Comparison of ENCODE assay signal across 31 cellular contexts in genomic region chr7:45126920-45127319, GRCh38. TPM values are rescaled to one million over a fixed set of nuclear protein-coding genes. Genes with fewer than 3 reads are reported as not detected.
"Had no signal": no experiment of that assay in that cellular context is flagged by ENCODE, and none has a peak within 500 bp of the region (broad histone marks: within the 10 kb centered on the region; RNA-seq: fewer than 3 reads in every experiment).

No MANE protein-coding gene starts in this region.

- H3K4me3 ChIP-seq: adrenal gland, body of pancreas, coronary artery, dorsolateral prefrontal cortex, esophagus muscularis mucosa, gastrocnemius medialis, heart right ventricle had no signal

- H3K9me3 ChIP-seq: adrenal gland, body of pancreas, esophagus muscularis mucosa, gastrocnemius medialis, heart right ventricle had no signal

- H3K27ac ChIP-seq: adrenal gland, body of pancreas, coronary artery, dorsolateral prefrontal cortex, esophagus muscularis mucosa, foreskin keratinocyte, gastrocnemius medialis, heart right ventricle had no signal

- DNase-seq: activated CD4-positive, alpha-beta memory T cell treated with anti-CD3 and anti-CD28 coated beads, Interleukin-2, amount 10 ng/mL, durations not matched to agents 7 days and 5 days; activated CD4-positive, alpha-beta T cell treated with anti-CD3 and anti-CD28 coated beads for 4 hours; activated CD4-positive, alpha-beta T cell treated with anti-CD3 and anti-CD28 coated beads, Interleukin-2, amount 10 ng/mL, durations not matched to agents 7 days and 5 days; activated CD4-positive, alpha-beta T cell treated with anti-CD3 and anti-CD28 coated beads, Interleukin-2, amount 50 U/mL, for 4 hours; activated CD4-positive, CD25-positive, alpha-beta regulatory T cell; activated CD4-positive, CD25-positive, alpha-beta regulatory T cell treated with anti-CD3 and anti-CD28 coated beads, Interleukin-2, amount 50 U/mL, for 72 hours; activated CD8-positive, alpha-beta memory T cell treated with anti-CD3 and anti-CD28 coated beads for 24 hours; activated effector memory CD4-positive, alpha-beta T cell treated with anti-CD3 and anti-CD28 coated beads, Interleukin-2, amount 50 U/mL, for 16 hours; activated naive CD4-positive, alpha-beta T cell treated with anti-CD3 and anti-CD28 coated beads for 36 hours; activated naive CD8-positive, alpha-beta T cell treated with anti-CD3 and anti-CD28 coated beads for 36 hours; activated naive CD8-positive, alpha-beta T cell treated with anti-CD3 and anti-CD28 coated beads, Interleukin-2, amount 50 U/mL, for 24 hours; activated T-cell treated with anti-CD3 and anti-CD28 coated beads, Interleukin-2, amount 50 U/mL, for 48 hours; adrenal gland; amygdala; body of pancreas; central memory CD4-positive, alpha-beta T cell; cerebellar nuclear complex; dorsolateral prefrontal cortex; effector memory CD4-positive, alpha-beta T cell; erythroblast; foreskin keratinocyte; gastrocnemius medialis; heart right ventricle; T-helper 2 cell had no signal

- H3K27me3 Mint-ChIP-seq: activated CD4-positive, alpha-beta memory T cell treated with anti-CD3 and anti-CD28 coated beads, Interleukin-2, amount 10 ng/mL, durations not matched to agents 7 days and 5 days; activated CD4-positive, alpha-beta T cell treated with anti-CD3 and anti-CD28 coated beads, Interleukin-2, amount 10 ng/mL, durations not matched to agents 7 days and 5 days; activated naive CD4-positive, alpha-beta T cell treated with anti-CD3 and anti-CD28 coated beads, Interleukin-2, amount 50 U/mL, for 24 hours; activated naive CD8-positive, alpha-beta T cell treated with anti-CD3 and anti-CD28 coated beads for 36 hours; activated naive CD8-positive, alpha-beta T cell treated with anti-CD3 and anti-CD28 coated beads, Interleukin-2, amount 50 U/mL, for 24 hours; dendritic cell treated with granulocyte-macrophage colony-stimulating factor and Interleukin-4, amounts not matched to agents 40 ng/mL and 50 ng/mL, for 4 days had no signal

- H3K27me3 ChIP-seq: adrenal gland, body of pancreas, dorsolateral prefrontal cortex, esophagus muscularis mucosa, gastrocnemius medialis, heart right ventricle had no signal

- H3K4me3 Mint-ChIP-seq: activated CD4-positive, alpha-beta memory T cell treated with anti-CD3 and anti-CD28 coated beads, Interleukin-2, amount 10 ng/mL, durations not matched to agents 7 days and 5 days; activated CD4-positive, alpha-beta T cell treated with anti-CD3 and anti-CD28 coated beads, Interleukin-2, amount 10 ng/mL, durations not matched to agents 7 days and 5 days; activated naive CD4-positive, alpha-beta T cell treated with anti-CD3 and anti-CD28 coated beads for 36 hours; activated naive CD4-positive, alpha-beta T cell treated with anti-CD3 and anti-CD28 coated beads, Interleukin-2, amount 50 U/mL, for 24 hours; activated naive CD8-positive, alpha-beta T cell treated with anti-CD3 and anti-CD28 coated beads for 36 hours; activated naive CD8-positive, alpha-beta T cell treated with anti-CD3 and anti-CD28 coated beads, Interleukin-2, amount 50 U/mL, for 24 hours; activated T-helper 1 cell treated with anti-CD3 and anti-CD28 coated beads, Interleukin-12 subunit alpha, Interleukin-12 subunit beta, Interleukin-2, Interleukin-4 antibody, amounts not matched to agents 30 ng/mL and 10 ng/mL and 1 ng/mL, durations not matched to agents 14 hours and 24 hours and 36 hours; dendritic cell treated with granulocyte-macrophage colony-stimulating factor and Interleukin-4, amounts not matched to agents 40 ng/mL and 50 ng/mL, for 4 days had no signal

- ATAC-seq: activated naive CD8-positive, alpha-beta T cell treated with anti-CD3 and anti-CD28 coated beads, Interleukin-2, amount 50 U/mL, for 24 hours; body of pancreas; foreskin keratinocyte; gastrocnemius medialis; heart right ventricle had no signal

- H3K36me3 ChIP-seq: adrenal gland, esophagus muscularis mucosa, gastrocnemius medialis, heart right ventricle had no signal

- H3K36me3 Mint-ChIP-seq: activated naive CD4-positive, alpha-beta T cell treated with anti-CD3 and anti-CD28 coated beads, Interleukin-2, amount 50 U/mL, for 24 hours; activated naive CD8-positive, alpha-beta T cell treated with anti-CD3 and anti-CD28 coated beads for 36 hours had no signal

- H3K27ac Mint-ChIP-seq: activated CD4-positive, alpha-beta memory T cell treated with anti-CD3 and anti-CD28 coated beads, Interleukin-2, amount 10 ng/mL, durations not matched to agents 7 days and 5 days; activated naive CD4-positive, alpha-beta T cell treated with anti-CD3 and anti-CD28 coated beads for 36 hours; activated naive CD4-positive, alpha-beta T cell treated with anti-CD3 and anti-CD28 coated beads, Interleukin-2, amount 50 U/mL, for 24 hours; activated naive CD8-positive, alpha-beta T cell treated with anti-CD3 and anti-CD28 coated beads for 36 hours; activated naive CD8-positive, alpha-beta T cell treated with anti-CD3 and anti-CD28 coated beads, Interleukin-2, amount 50 U/mL, for 24 hours; activated T-helper 1 cell treated with anti-CD3 and anti-CD28 coated beads, Interleukin-12 subunit alpha, Interleukin-12 subunit beta, Interleukin-2, Interleukin-4 antibody, amounts not matched to agents 30 ng/mL and 10 ng/mL and 1 ng/mL, durations not matched to agents 14 hours and 24 hours and 36 hours; activated T-helper 2 cell treated with anti-CD3 and anti-CD28 coated beads, Interferon-gamma antibody, Interleukin-2, Interleukin-4, amounts not matched to agents 10 μg/mL and 5 μg/mL and 100 μg/mL, durations not matched to agents 14 hours and 24 hours and 36 hours; dendritic cell treated with granulocyte-macrophage colony-stimulating factor and Interleukin-4, amounts not matched to agents 40 ng/mL and 50 ng/mL, for 4 days had no signal

- H3K4me1 ChIP-seq: adrenal gland, body of pancreas, esophagus muscularis mucosa, foreskin keratinocyte, gastrocnemius medialis, heart right ventricle had no signal

- H3K9me3 Mint-ChIP-seq: activated CD4-positive, alpha-beta memory T cell treated with anti-CD3 and anti-CD28 coated beads, Interleukin-2, amount 10 ng/mL, durations not matched to agents 7 days and 5 days; activated CD4-positive, alpha-beta T cell treated with anti-CD3 and anti-CD28 coated beads, Interleukin-2, amount 10 ng/mL, durations not matched to agents 7 days and 5 days; activated naive CD4-positive, alpha-beta T cell treated with anti-CD3 and anti-CD28 coated beads for 36 hours; activated naive CD4-positive, alpha-beta T cell treated with anti-CD3 and anti-CD28 coated beads, Interleukin-2, amount 50 U/mL, for 24 hours; activated naive CD8-positive, alpha-beta T cell treated with anti-CD3 and anti-CD28 coated beads for 36 hours; activated naive CD8-positive, alpha-beta T cell treated with anti-CD3 and anti-CD28 coated beads, Interleukin-2, amount 50 U/mL, for 24 hours; activated T-helper 1 cell treated with anti-CD3 and anti-CD28 coated beads, Interleukin-12 subunit alpha, Interleukin-12 subunit beta, Interleukin-2, Interleukin-4 antibody, amounts not matched to agents 30 ng/mL and 10 ng/mL and 1 ng/mL, durations not matched to agents 14 hours and 24 hours and 36 hours; activated T-helper 2 cell treated with anti-CD3 and anti-CD28 coated beads, Interferon-gamma antibody, Interleukin-2, Interleukin-4, amounts not matched to agents 10 μg/mL and 5 μg/mL and 100 μg/mL, durations not matched to agents 14 hours and 24 hours and 36 hours; dendritic cell treated with granulocyte-macrophage colony-stimulating factor and Interleukin-4, amounts not matched to agents 40 ng/mL and 50 ng/mL, for 4 days had no signal

RNA-seq across cellular contexts. Expression of gene RAMP3, which starts 30.7 kb away (rescaled TPM):
- total RNA-seq: activated CD4-positive, alpha-beta memory T cell treated with anti-CD3 and anti-CD28 coated beads, Interleukin-2, amount 10 ng/mL, durations not matched to agents 7 days and 5 days; activated CD4-positive, alpha-beta T cell treated with anti-CD3 and anti-CD28 coated beads, Interleukin-2, amount 10 ng/mL, durations not matched to agents 7 days and 5 days; activated naive CD4-positive, alpha-beta T cell treated with anti-CD3 and anti-CD28 coated beads for 36 hours; activated naive CD8-positive, alpha-beta T cell treated with anti-CD3 and anti-CD28 coated beads for 36 hours; activated T-helper 1 cell treated with anti-CD3 and anti-CD28 coated beads, Interleukin-12 subunit alpha, Interleukin-12 subunit beta, Interleukin-2, Interleukin-4 antibody, amounts not matched to agents 30 ng/mL and 10 ng/mL and 1 ng/mL, durations not matched to agents 14 hours and 24 hours and 36 hours; foreskin keratinocyte; T-helper 1 cell treated with Interleukin-12 subunit alpha and Interleukin-12 subunit beta and Interleukin-4 antibody, amounts not matched to agents 30 ng/mL and 1 ng/mL, for 36 hours had no signal

RNA-seq across cellular contexts. Expression of gene NACAD, which starts 38.2 kb away (rescaled TPM):
- total RNA-seq: activated CD4-positive, alpha-beta T cell treated with anti-CD3 and anti-CD28 coated beads, Interleukin-2, amount 10 ng/mL, durations not matched to agents 7 days and 5 days; T-helper 1 cell treated with Interleukin-12 subunit alpha and Interleukin-12 subunit beta and Interleukin-4 antibody, amounts not matched to agents 30 ng/mL and 1 ng/mL, for 36 hours had no signal
